ENCODE assay signal across 1 cellular context in genomic region chr5:58406394-58406793, GRCh38.
TF ChIP-seq lines count a peak whose summit lies in the region.

No MANE protein-coding gene starts in this region.

TF ChIP-seq in IMR-90, 13 proteins besides CTCF, POLR2A, EP300 and RAD21:
- no peak for TF ChIP-seq NFE2L2 (IDR thresholded peaks at IDR 0.05; ENCODE audit: low read depth, low read length)
- no peak for TF ChIP-seq CHD1 (IDR thresholded peaks at IDR 0.05; ENCODE audit: low read depth, low read length)
- TF ChIP-seq BHLHE40 (IDR thresholded peaks at IDR 0.05; ENCODE audit: low read depth, low read length) = no peak
- TF ChIP-seq USF2 (IDR thresholded peaks at IDR 0.05; ENCODE audit: low read depth, low read length) = no peak
- TF ChIP-seq MAFK (IDR thresholded peaks at IDR 0.05; ENCODE audit: low read depth, low read length) = no peak
- TF ChIP-seq ELK1 (IDR thresholded peaks at IDR 0.05; ENCODE audit: borderline replicate concordance, low read depth, low read length) = no peak
- no peak for TF ChIP-seq FOS (IDR thresholded peaks at IDR 0.05; ENCODE audit: low read depth, low read length)
- no peak for TF ChIP-seq MAZ (IDR thresholded peaks at IDR 0.05; ENCODE audit: borderline replicate concordance, low read depth, low read length)
- TF ChIP-seq RCOR1 (IDR thresholded peaks at IDR 0.05; ENCODE audit: insufficient replicate concordance, low read length) = no peak
TF ChIP-seq in IMR-90: peak in this region for 0.
